In the genomic region with DNA sequence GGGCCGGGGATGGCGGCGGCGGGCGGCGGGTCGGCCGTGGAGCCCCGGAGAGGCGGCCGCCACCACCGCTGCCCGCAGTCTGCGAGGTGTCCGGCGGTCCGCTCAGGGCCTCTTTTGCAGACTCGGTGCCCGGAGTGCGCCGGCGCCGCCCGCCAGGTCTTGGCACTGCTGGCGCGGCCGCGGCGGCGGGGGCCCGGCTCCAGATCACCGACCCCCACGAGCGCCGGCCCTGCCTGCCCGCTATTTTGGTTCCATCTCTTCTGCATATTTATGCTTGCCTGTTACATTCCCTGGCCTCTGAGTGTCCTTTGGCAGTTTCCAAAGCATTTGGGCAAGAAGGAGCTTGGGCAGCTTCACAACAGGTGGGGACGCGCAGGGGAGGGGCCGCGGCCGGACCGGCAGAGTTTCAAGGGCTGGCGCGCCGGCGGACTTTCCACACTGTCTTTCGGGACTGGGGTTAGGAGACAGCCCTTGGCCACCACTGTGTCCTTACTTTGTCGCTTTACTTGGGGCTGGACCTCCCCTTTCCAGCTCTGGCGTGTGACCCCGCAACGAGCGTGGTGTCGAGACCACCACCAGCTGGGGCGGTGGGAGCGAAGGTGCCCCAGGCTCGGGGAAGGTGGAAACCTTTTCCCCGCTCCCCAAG, we compare ENCODE assay signal across 8 cellular contexts. TPM values are rescaled to one million over a fixed set of nuclear protein-coding genes. Genes with fewer than 3 reads are reported as not detected.
A peak's percentile ranks its signal among the peaks of the same experiment; 100 is the strongest.
DNase-seq lines count a peak whose midpoint lies in the region; ATAC-seq and TF ChIP-seq lines count a peak whose summit lies in the region.

No MANE protein-coding gene starts in this region.

- H3K27ac ChIP-seq in fibroblast of lung (ENCODE audit: insufficient read depth, low read length) (peak overlapping the region; percentile 68), thoracic aorta (peak overlapping the region; percentile 84 to 96)

- no peaks in the 10 kb centered on the region for H3K9me3 Mint-ChIP-seq in naive thymus-derived CD8-positive, alpha-beta T cell

- H3K27ac Mint-ChIP-seq in naive thymus-derived CD8-positive, alpha-beta T cell: peak overlapping the region; percentile 92 to 98 (median 97)

- peak overlapping the region; percentile 57 to 92 (median 78) for H3K4me3 ChIP-seq in fibroblast of lung (replicated peaks in 1 of 4; ENCODE audit: control extremely low read depth in 1 of 4, insufficient read depth in 1 of 4, low read depth in 3 of 4, low read length in 4 of 4)
- H3K4me3 ChIP-seq in thoracic aorta: peak overlapping the region; percentile 75

- peak; percentile 42 to 50 for DNase-seq in NCI-H187 (lab: John Stamatoyannopoulos, UW)
- no peak for DNase-seq in NCI-H187 treated with DMSO at 0.1 percent for 48 hours (lab: John Stamatoyannopoulos, UW)
- peak; percentile 21 for DNase-seq in NCI-H510A treated with DMSO at 0.1 percent for 48 hours (lab: John Stamatoyannopoulos, UW)
- DNase-seq in activated T-helper 1 cell treated with Interleukin-2 at 50 U/mL for 16 hours (ENCODE audit: low read depth): peak; percentile 12
- DNase-seq in fibroblast of lung (ENCODE audit: low read depth in 2 of 2): peak; percentile 19 to 42
- peak in 6 of 10 donors; percentile 30 to 50 (median 36) for DNase-seq in naive thymus-derived CD8-positive, alpha-beta T cell
- DNase-seq in thoracic aorta (ENCODE audit: low spot score): no peak

- H3K4me1 Mint-ChIP-seq in naive thymus-derived CD8-positive, alpha-beta T cell: peaks cover 25 to 71% (median 57%) of the 10 kb centered on the region in 4 donors

- H3K4me2 ChIP-seq in fibroblast of lung (ENCODE audit: extremely low read depth, insufficient read depth, low read length): peak overlapping the region; percentile 98

- peaks cover 4% of the 10 kb centered on the region for H3K4me1 ChIP-seq in fibroblast of lung (ENCODE audit: control insufficient read depth, extremely low read depth, insufficient read depth, low read length)
- peaks cover 33 to 61% of the 10 kb centered on the region in 2 donors for H3K4me1 ChIP-seq in thoracic aorta (ENCODE audit: control insufficient read depth in 1 of 2, low read depth in 2 of 2)

- H2AFZ ChIP-seq in fibroblast of lung (ENCODE audit: low read length): peak overlapping the region; percentile 73

- peak overlapping the region; percentile 82 to 97 (median 92) for H3K4me3 Mint-ChIP-seq in naive thymus-derived CD8-positive, alpha-beta T cell

- H3K36me3 Mint-ChIP-seq in naive thymus-derived CD8-positive, alpha-beta T cell: no peaks in the 10 kb centered on the region

- H3K9me3 ChIP-seq in fibroblast of lung (ENCODE audit: control insufficient read depth, insufficient read depth, low read depth, low read length) (no peaks in the 10 kb centered on the region), thoracic aorta (no peaks in the 10 kb centered on the region)

- peaks cover 27% of the 10 kb centered on the region for H3K79me2 ChIP-seq in fibroblast of lung (ENCODE audit: control insufficient read depth, insufficient read depth, low read length)

- POLR2A ChIA-PET in naive thymus-derived CD8-positive, alpha-beta T cell (lab: Charles Lee): interaction anchor here (1.4 to 1.7 kb wide), 2 partner anchors 14 to 571 kb away, joined by 3 to 8 read pairs; a partner anchor contains a TSS

- peak overlapping the region; percentile 91 for H3K9ac ChIP-seq in fibroblast of lung (ENCODE audit: insufficient read depth, low read length)

- no peaks in the 10 kb centered on the region for H4K20me1 ChIP-seq in fibroblast of lung (ENCODE audit: control insufficient read depth, extremely low read depth, insufficient read depth, low read length)

- TF ChIP-seq CTCF in fibroblast of lung (conservative IDR thresholded peaks at IDR 0.05 in 1 of 2, IDR thresholded peaks at IDR 0.05 in 1 of 2; ENCODE audit: low read depth in 1 of 2, low read length in 2 of 2) (no peak), thoracic aorta (IDR thresholded peaks at IDR 0.05) (no peak)

- H3K36me3 ChIP-seq in fibroblast of lung (ENCODE audit: control insufficient read depth, insufficient read depth, low read length) (no peaks in the 10 kb centered on the region), thoracic aorta (no peaks in the 10 kb centered on the region)

- no peaks in the 10 kb centered on the region for H3K27me3 Mint-ChIP-seq in naive thymus-derived CD8-positive, alpha-beta T cell

- no peaks in the 10 kb centered on the region for H3K27me3 ChIP-seq in fibroblast of lung (ENCODE audit: control insufficient read depth, insufficient read depth, low read length)
- H3K27me3 ChIP-seq in thoracic aorta (replicated peaks; ENCODE audit: insufficient read depth): no peaks in the 10 kb centered on the region

- ATAC-seq in HG02870 (IDR thresholded peaks at IDR 0.05; ENCODE audit: unreplicated experiment) (peak; percentile 46), thoracic aorta (ENCODE audit: insufficient number of reproducible peaks, low FRiP score, low read depth) (peak; percentile 18)
- ATAC-seq in naive thymus-derived CD8-positive, alpha-beta T cell: peak; percentile 17 to 22

RNA-seq across cellular contexts. Expression of a gene that starts 0.7 kb away (rescaled TPM):
- total RNA-seq in fibroblast of lung (15.9 and 20.6 TPM in 2 replicates), thoracic aorta (10 to 100 TPM; 34.4 to 36.0 TPM)
- polyA plus RNA-seq in fibroblast of lung: 9.9 and 18.7 TPM in 2 replicates
- 6.2 and 9.2 TPM in 2 replicates for polyA plus RNA-seq in fibroblast of lung (2012)
- polyA minus RNA-seq in fibroblast of lung (ENCODE audit: low replicate concordance): 4.8 and 6.8 TPM in 2 replicates
- total RNA-seq in naive thymus-derived CD8-positive, alpha-beta T cell: 10 to 100 TPM; 74.1 to 75.0 TPM
- polyA plus RNA-seq in naive thymus-derived CD8-positive, alpha-beta T cell: 10 to 100 TPM; 15.7 to 26.3 (median 26.1) TPM

Comparison
In these comparisons a context has a peak if more than half of its experiments do, and no peak if none do; other contexts are left out.
1. DNase-seq: peak in NCI-H187 (2 of 2), NCI-H510A treated with DMSO at 0.1 percent for 48 hours (single experiment), activated T-helper 1 cell treated with Interleukin-2 at 50 U/mL for 16 hours (single experiment), fibroblast of lung (2 of 2) and naive thymus-derived CD8-positive, alpha-beta T cell (6 of 10); none in NCI-H187 treated with DMSO at 0.1 percent for 48 hours (single experiment) and thoracic aorta (single experiment).
2. Peak in every context shown above with its lines, with median percentiles within 50 percentile points of each other: ATAC-seq.